Comparison of ENCODE assay signal across 22 cellular contexts in the genomic region with DNA sequence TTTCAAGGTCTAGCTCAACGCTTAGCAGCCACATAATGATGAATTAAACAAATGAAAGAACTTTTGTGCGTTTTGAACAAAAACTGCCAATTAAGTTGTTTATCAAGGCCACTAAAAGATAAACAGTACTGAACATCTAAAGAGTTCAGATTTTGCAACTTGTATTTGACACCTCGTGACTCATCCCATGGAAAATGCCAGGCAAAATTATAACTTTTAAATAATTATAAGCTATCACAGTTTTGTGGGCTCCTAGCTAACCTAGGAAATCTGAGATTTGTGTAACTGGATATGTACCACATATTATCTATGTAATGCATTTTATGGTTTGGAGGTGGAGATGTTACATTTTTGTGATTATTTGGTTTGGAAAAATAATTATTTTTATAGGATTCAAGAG. TPM values are rescaled to one million over a fixed set of nuclear protein-coding genes. Genes with fewer than 3 reads are reported as not detected.
DNase-seq lines count a peak whose midpoint lies in the region; ATAC-seq, FAIRE-seq and TF ChIP-seq lines count a peak whose summit lies in the region.
"Had no signal": no experiment of that assay in that cellular context is flagged by ENCODE, and none has a peak within 500 bp of the region (broad histone marks: within the 10 kb centered on the region; RNA-seq: fewer than 3 reads in every experiment).

No MANE protein-coding gene starts in this region.

- POLR2A ChIA-PET in IMR-90 (lab: Charles Lee; ENCODE audit: unreplicated experiment) = interaction anchor here (1.1 kb wide), 1 partner anchor 9 kb away, joined by 5 read pairs; a partner anchor contains a TSS

- peak overlapping the region; percentile 74; the same call in 1 of the 2 replicates for H3K18ac ChIP-seq in IMR-90 (ENCODE audit: low read depth, low read length)

- no peak overlapping the region for H3K9ac ChIP-seq in IMR-90 (ENCODE audit: low read depth, low read length)
- H3K9ac ChIP-seq: SK-N-SH had no signal

- no peak for TF ChIP-seq CTCF in IMR-90 (conservative IDR thresholded peaks at IDR 0.05; ENCODE audit: low read depth, low read length)
- no peak for TF ChIP-seq CTCF in fibroblast of villous mesenchyme (IDR thresholded peaks at IDR 0.05; ENCODE audit: insufficient read depth, low read depth, low read length)

- no peak overlapping the region for H3K14ac ChIP-seq in IMR-90 (replicated peaks; ENCODE audit: low read depth, low read length)

- H3K9me3 ChIP-seq in IMR-90 (ENCODE audit: control insufficient read depth, insufficient read depth, low read length) (peaks cover 6% of the 10 kb centered on the region), small intestine (ENCODE audit: control insufficient read depth, low read depth) (no peaks in the 10 kb centered on the region)

- H3K9me1 ChIP-seq in IMR-90 (ENCODE audit: insufficient read depth, low read length) = no peaks in the 10 kb centered on the region

- 0 out of 2 replicates have a peak, but pooled peaks cover 3% of the 10 kb centered on the region for H4K20me1 ChIP-seq in IMR-90 (ENCODE audit: insufficient read depth, low read length)

- H3K79me1 ChIP-seq in IMR-90 (ENCODE audit: low read depth in 1 of 2, low read length in 2 of 2) = peaks cover 0 to 7% of the 10 kb centered on the region in 2 experiments; a peak in 1 of 4 replicates

- no CpG with 5 or more reads among the region's 3 CpGs for WGBS in IMR-90 (ENCODE audit: extremely low coverage in 2 of 2, insufficient read length in 1 of 2), 2 experiments
- 86 to 94% (median 88%) methylated on average over 3 of the region's 3 CpGs for WGBS in small intestine, 3 donors

- peak overlapping the region; percentile 39; the same call in 1 of the 2 replicates for H3K4me2 ChIP-seq in IMR-90 (ENCODE audit: low read depth, low read length)
- H3K4me2 ChIP-seq: SK-N-SH had no signal

- peak; percentile 26 for DNase-seq in EH (ENCODE audit: low read depth)
- DNase-seq in IMR-90 = peak; percentile 19
- peak; percentile 63 for DNase-seq in amniotic epithelial cell (ENCODE audit: low read depth)
- peak; percentile 66 for DNase-seq in fibroblast of villous mesenchyme (ENCODE audit: low read depth)
- DNase-seq in activated CD8-positive, alpha-beta memory T cell treated with anti-CD3 and anti-CD28 coated beads for 24 hours = no peak
- DNase-seq in NCI-H774 (lab: John Stamatoyannopoulos, UW) = no peak
- DNase-seq in small intestine = no peak
- DNase-seq in NCI-H1930 (lab: John Stamatoyannopoulos, UW) = no peak
- DNase-seq: DMS153, KG1, NCI-H1048, NCI-H1694, NCI-H2171, NCI-H345, NCI-H510A treated with DMSO at 0.1 percent for 48 hours, NCI-H748 treated with DMSO at 0.1 percent for 48 hours, PC-3, SK-N-SH, SW 1271 had no signal

- no peak overlapping the region for H2AK9ac ChIP-seq in IMR-90 (replicated peaks; ENCODE audit: low read depth, low read length, poor library complexity)

- no peak overlapping the region for H2AK5ac ChIP-seq in IMR-90 (ENCODE audit: low read depth, low read length)

- H3K4me1 ChIP-seq in IMR-90 (ENCODE audit: control insufficient read depth, insufficient read depth, low read length) (peaks cover 15% of the 10 kb centered on the region), small intestine (ENCODE audit: control insufficient read depth in 2 of 2, insufficient read depth in 1 of 2, low read depth in 1 of 2, low read length in 1 of 2) (no peaks in the 10 kb centered on the region)

- dilution Hi-C loops in IMR-90 (cut with HindIII; ENCODE audit: low sequenced_read_pairs, unreplicated experiment) = no loop called here

- TF ChIP-seq RAD21 in IMR-90 (IDR thresholded peaks at IDR 0.05; ENCODE audit: low read length) = no peak

- no peak for FAIRE-seq in small intestine (lab: Jason Lieb, UNC)
- FAIRE-seq: G401.6 had no signal

- H3K4me3 ChIP-seq in IMR-90 (ENCODE audit: insufficient read depth, low read depth, low read length) = no peak overlapping the region
- no peak overlapping the region for H3K4me3 ChIP-seq in fibroblast of villous mesenchyme (ENCODE audit: low read depth, low read length)
- H3K4me3 ChIP-seq in small intestine (ENCODE audit: low read depth in 1 of 2, low read length in 2 of 2) = no peak overlapping the region

- H3K36me3 ChIP-seq in IMR-90 (ENCODE audit: control insufficient read depth, insufficient read depth, low read length) (peaks cover 3% of the 10 kb centered on the region), small intestine (ENCODE audit: control insufficient read depth in 2 of 2, insufficient read depth in 2 of 2, low read length in 2 of 2) (peaks cover 0 to 8% of the 10 kb centered on the region in 2 donors)

- no peak overlapping the region; the same call in 1 of the 2 replicates for H4K5ac ChIP-seq in IMR-90 (ENCODE audit: low read depth, low read length)

- H2BK15ac ChIP-seq in IMR-90 (ENCODE audit: low read depth, low read length) = no peak overlapping the region

- H3K23ac ChIP-seq in IMR-90 (ENCODE audit: low read depth, low read length) = no peak overlapping the region

- H2BK120ac ChIP-seq in IMR-90 (ENCODE audit: low read depth, low read length) = 0 out of 2 replicates have a peak overlapping the region, but pooled peaks have one; percentile 1

- H4K91ac ChIP-seq in IMR-90 (ENCODE audit: insufficient read depth, low read depth, low read length) = no peak overlapping the region

- H3K27ac ChIP-seq in IMR-90 (ENCODE audit: insufficient read depth, low read length) (peak overlapping the region; percentile 37; the same call in 1 of the 2 replicates), small intestine (ENCODE audit: low read depth in 1 of 2, low read length in 1 of 2) (no peak overlapping the region)
- H3K27ac ChIP-seq: 22Rv1, C4-2B had no signal

- no peak for TF ChIP-seq POLR2A in IMR-90 (IDR thresholded peaks at IDR 0.05; ENCODE audit: low read depth, low read length)

- H3K4ac ChIP-seq in IMR-90 (ENCODE audit: low read depth, low read length) = no peak overlapping the region

- CTCF ChIA-PET in IMR-90 (lab: Yijun Ruan, JAX) = no interaction called here

- H2BK5ac ChIP-seq in IMR-90 (ENCODE audit: low read depth, low read length, poor library complexity, severe bottlenecking) = peak overlapping the region; percentile 83

- no peak overlapping the region for H3K56ac ChIP-seq in IMR-90 (ENCODE audit: extremely low read depth, insufficient read depth, low read length)

- H3K27me3 ChIP-seq in IMR-90 (ENCODE audit: control insufficient read depth, insufficient read depth, low read length) (no peaks in the 10 kb centered on the region), small intestine (ENCODE audit: control insufficient read depth in 2 of 2, insufficient read depth in 2 of 2, low read length in 2 of 2) (no peaks in the 10 kb centered on the region)

- in situ Hi-C loops in IMR-90 (cut with MboI; ENCODE audit: low sequenced_read_pairs) = no loop called here

- H2AFZ ChIP-seq in IMR-90 (replicated peaks; ENCODE audit: low read length, poor library complexity) = no peak overlapping the region

- peak; percentile 57 for ATAC-seq in IMR-90 (ENCODE audit: low read depth)
- ATAC-seq: PC-3 had no signal

- H4K8ac ChIP-seq in IMR-90 (ENCODE audit: low read depth in 2 of 2, low read length in 2 of 2) = no peak overlapping the region

- intact Hi-C loops in IMR-90 (cut with micrococcal nuclease) = no loop called here

- no TSS peak for BruUV-seq in IMR-90 (replicated peaks; lab: Mats Ljungman, UMichigan)

- no peak overlapping the region for H2BK20ac ChIP-seq in IMR-90 (ENCODE audit: low read depth, low read length)

TF ChIP-seq in IMR-90, 13 proteins besides CTCF, POLR2A, EP300 and RAD21:
- TF ChIP-seq CEBPB (IDR thresholded peaks at IDR 0.05; ENCODE audit: low read depth, low read length) (peak; percentile 41; the same call in 1 of the 2 replicates), MAFK (IDR thresholded peaks at IDR 0.05; ENCODE audit: low read depth, low read length) (no peak), CHD1 (IDR thresholded peaks at IDR 0.05; ENCODE audit: low read depth, low read length) (no peak), RCOR1 (IDR thresholded peaks at IDR 0.05; ENCODE audit: insufficient replicate concordance, low read length) (no peak)

RNA-seq across cellular contexts. Expression of a gene that starts 9.6 kb away (rescaled TPM):
- total RNA-seq in IMR-90 (2012; rRNA removed) (10.0 and 19.2 TPM in 2 replicates), fibroblast of villous mesenchyme (17.7 and 32.8 TPM in 2 replicates)
- polyA plus RNA-seq in IMR-90 (2012; rRNA removed) (6.7 and 8.1 TPM in 2 replicates), small intestine (1 to 10 TPM in 1 of 3 donors, under 1 TPM in 2; 0.45 to 1.1 (median 0.81) TPM)
- polyA plus RNA-seq in IMR-90 (2012; cell fraction: cytosol; rRNA removed) = 2.7 and 3.0 TPM in 2 replicates
- 1.2 and 4.9 TPM in 2 replicates for polyA plus RNA-seq in IMR-90 (2012; cell fraction: nucleus; rRNA removed; ENCODE audit: low replicate concordance)

RNA-seq across cellular contexts. Expression of a gene that starts 59.6 kb away (rescaled TPM):
- 13.3 and 28.9 TPM in 2 replicates for total RNA-seq in IMR-90 (2012; rRNA removed)
- 7.8 and 10.8 TPM in 2 replicates for polyA plus RNA-seq in IMR-90 (2012; rRNA removed)
- polyA plus RNA-seq in IMR-90 (2012; cell fraction: cytosol; rRNA removed) = 1.8 and 2.0 TPM in 2 replicates
- 0.72 and 6.9 TPM in 2 replicates for polyA plus RNA-seq in IMR-90 (2012; cell fraction: nucleus; rRNA removed; ENCODE audit: low replicate concordance)
- total RNA-seq in fibroblast of villous mesenchyme = 58.7 and 63.5 TPM in 2 replicates
- polyA plus RNA-seq in small intestine = 1 to 10 TPM in 2 of 3 donors, under 1 TPM in 1; 0.45 to 4.2 (median 1.6) TPM

Comparison
In these comparisons a context has a peak if more than half of its experiments do, and no peak if none do; other contexts are left out.
1. DNase-seq: peak in EH (single experiment), IMR-90 (single experiment), amniotic epithelial cell (single experiment) and fibroblast of villous mesenchyme (single experiment); none in activated CD8-positive, alpha-beta memory T cell treated with anti-CD3 and anti-CD28 coated beads for 24 hours (single experiment), NCI-H774 (single experiment), small intestine (single experiment) and NCI-H1930 (0 of 2).